In the genomic region with DNA sequence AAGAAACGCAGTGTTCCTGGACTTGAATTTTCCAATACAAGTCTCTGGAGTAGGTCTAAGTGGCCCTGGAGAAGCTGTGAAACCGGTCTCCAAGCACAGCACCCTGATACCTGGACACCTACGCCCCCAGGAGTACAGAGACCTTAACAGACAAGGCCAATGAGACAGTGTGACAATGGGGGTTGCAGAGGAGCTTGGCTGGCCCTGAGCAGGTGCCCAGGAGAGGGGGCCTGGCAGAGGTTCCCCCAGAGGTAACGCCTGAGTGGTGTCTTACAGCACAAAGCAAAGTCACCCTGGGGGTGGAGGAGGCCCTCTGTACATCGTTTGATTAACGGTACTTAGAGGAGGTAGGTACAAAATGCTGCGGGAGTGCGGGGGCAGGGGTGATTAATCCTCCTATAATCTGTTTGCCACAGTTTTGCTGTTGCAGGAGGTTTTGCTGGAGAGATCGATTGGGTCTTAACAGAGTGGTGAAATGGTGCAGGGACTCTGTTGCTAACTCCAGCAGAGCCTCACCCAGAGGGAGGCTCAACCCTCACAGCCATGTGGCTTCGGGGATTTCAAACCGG, we compare ENCODE assay signal across 15 cellular contexts. TPM values are rescaled to one million over a fixed set of nuclear protein-coding genes. Genes with fewer than 3 reads are reported as not detected.
DNase-seq lines count a peak whose midpoint lies in the region; ATAC-seq and TF ChIP-seq lines count a peak whose summit lies in the region.
"Had no signal": no experiment of that assay in that cellular context is flagged by ENCODE, and none has a peak within 500 bp of the region (broad histone marks: within the 10 kb centered on the region; RNA-seq: fewer than 3 reads in every experiment).

No MANE protein-coding gene starts in this region.

- no peak overlapping the region for H2AFZ ChIP-seq in IMR-90 (replicated peaks; ENCODE audit: low read length, poor library complexity)
- H2AFZ ChIP-seq: GM23248 had no signal

- POLR2A ChIA-PET in IMR-90 (lab: Charles Lee; ENCODE audit: unreplicated experiment): no interaction called here
- POLR2A ChIA-PET in activated CD4-positive, alpha-beta T cell treated with anti-CD3 and anti-CD28 coated beads, Interleukin-2, amount 10 ng/mL, durations not matched to agents 7 days and 5 days (lab: Charles Lee): no interaction called here

- no CpG with 5 or more reads among the region's 11 CpGs for WGBS in IMR-90 (ENCODE audit: extremely low coverage in 2 of 2, insufficient read length in 1 of 2), 2 experiments

- H3K14ac ChIP-seq in IMR-90 (replicated peaks; ENCODE audit: low read depth, low read length): no peak overlapping the region; the same call in 1 of the 2 replicates

- H3K4me2 ChIP-seq in IMR-90 (ENCODE audit: low read depth, low read length): no peak overlapping the region

- H3K56ac ChIP-seq in IMR-90 (ENCODE audit: extremely low read depth, insufficient read depth, low read length): no peak overlapping the region

- no peak for TF ChIP-seq CTCF in IMR-90 (conservative IDR thresholded peaks at IDR 0.05; ENCODE audit: low read depth, low read length)
- no peak for TF ChIP-seq CTCF in nephron (IDR thresholded peaks at IDR 0.05; ENCODE audit: unreplicated experiment in 3 of 3)
- TF ChIP-seq CTCF in type B pancreatic cell (conservative IDR thresholded peaks at IDR 0.05): no peak
- no peak for TF ChIP-seq CTCF in gastrocnemius medialis (IDR thresholded peaks at IDR 0.05 in 4 of 5, conservative IDR thresholded peaks at IDR 0.05 in 1 of 5)

- peaks cover 0 to 5% of the 10 kb centered on the region in 2 experiments; a peak in 1 of 4 replicates for H3K79me1 ChIP-seq in IMR-90 (ENCODE audit: low read depth in 1 of 2, low read length in 2 of 2)

- TF ChIP-seq POLR2A in IMR-90 (IDR thresholded peaks at IDR 0.05; ENCODE audit: low read depth, low read length): no peak
- no peak for TF ChIP-seq POLR2A in gastrocnemius medialis (IDR thresholded peaks at IDR 0.05)

- no peaks in the 10 kb centered on the region for H3K9me3 Mint-ChIP-seq in nephron
- H3K9me3 Mint-ChIP-seq in type B pancreatic cell: no peaks in the 10 kb centered on the region
- no peaks in the 10 kb centered on the region for H3K9me3 Mint-ChIP-seq in activated CD4-positive, alpha-beta T cell treated with anti-CD3 and anti-CD28 coated beads, Interleukin-2, amount 10 ng/mL, durations not matched to agents 7 days and 5 days

- H3K27me3 ChIP-seq in IMR-90 (ENCODE audit: control insufficient read depth, insufficient read depth, low read length) (no peaks in the 10 kb centered on the region), gastrocnemius medialis (peaks cover 0 to 7% (median 0%) of the 10 kb centered on the region in 3 donors)

- no peaks in the 10 kb centered on the region for H4K20me1 ChIP-seq in IMR-90 (ENCODE audit: insufficient read depth, low read length)

- H3K4ac ChIP-seq in IMR-90 (ENCODE audit: low read depth, low read length): peak overlapping the region; percentile 18; the same call in 1 of the 2 replicates

- no peak overlapping the region for H4K5ac ChIP-seq in IMR-90 (ENCODE audit: low read depth, low read length)

- peaks cover 69% of the 10 kb centered on the region for H3K4me1 Mint-ChIP-seq in nephron
- H3K4me1 Mint-ChIP-seq in type B pancreatic cell (ENCODE audit: unreplicated experiment): peaks cover 49% of the 10 kb centered on the region
- H3K4me1 Mint-ChIP-seq in activated CD4-positive, alpha-beta T cell treated with anti-CD3 and anti-CD28 coated beads, Interleukin-2, amount 10 ng/mL, durations not matched to agents 7 days and 5 days: no peaks in the 10 kb centered on the region

- H4K91ac ChIP-seq in IMR-90 (ENCODE audit: insufficient read depth, low read depth, low read length): no peak overlapping the region

- H2BK20ac ChIP-seq in IMR-90 (ENCODE audit: low read depth, low read length): 0 out of 2 replicates have a peak overlapping the region, but pooled peaks have one; percentile 29

- H3K4me3 Mint-ChIP-seq in nephron (no peak overlapping the region), type B pancreatic cell (peak overlapping the region; percentile 44)
- H3K4me3 Mint-ChIP-seq in activated CD4-positive, alpha-beta T cell treated with anti-CD3 and anti-CD28 coated beads, Interleukin-2, amount 10 ng/mL, durations not matched to agents 7 days and 5 days: no peak overlapping the region

- peak overlapping the region; percentile 24; the same call in 1 of the 2 replicates for H2AK5ac ChIP-seq in IMR-90 (ENCODE audit: low read depth, low read length)

- H3K4me3 ChIP-seq in IMR-90 (ENCODE audit: insufficient read depth, low read depth, low read length): no peak overlapping the region
- H3K4me3 ChIP-seq in gastrocnemius medialis: no peak overlapping the region
- H3K4me3 ChIP-seq: GM12878, GM23248 had no signal

- no peak for ATAC-seq in IMR-90 (ENCODE audit: low read depth)
- no peak for ATAC-seq in gastrocnemius medialis
- no peak for ATAC-seq in GM19351 (IDR thresholded peaks at IDR 0.05; ENCODE audit: unreplicated experiment)
- ATAC-seq: GM12878, PC-3 had no signal

- no peak for DNase-seq in IMR-90
- DNase-seq in caudate nucleus (lab: John Stamatoyannopoulos, UW): peak in 21 of 61 donors; percentile 4 to 68 (median 20)
- DNase-seq in type B pancreatic cell (ENCODE audit: extremely low spot score, unreplicated experiment): peak; percentile 49
- no peak for DNase-seq in gastrocnemius medialis
- no peak for DNase-seq in activated CD4-positive, alpha-beta T cell treated with anti-CD3 and anti-CD28 coated beads, Interleukin-2, amount 10 ng/mL, durations not matched to agents 7 days and 5 days
- DNase-seq: GM23248; NCI-H1436; NCI-H2029 treated with DMSO at 0.1 percent for 48 hours; NCI-H524 treated with DMSO at 0.1 percent for 48 hours; NK-92 treated with Interleukin-12 subunit alpha and Interleukin-12 subunit beta, amount 100 ng/mL, for 24 hours; PC-3 had no signal

- BruUV-seq in IMR-90 (replicated peaks; lab: Mats Ljungman, UMichigan): no TSS peak

- no peak overlapping the region for H2BK5ac ChIP-seq in IMR-90 (ENCODE audit: low read depth, low read length, poor library complexity, severe bottlenecking)

- H3K18ac ChIP-seq in IMR-90 (ENCODE audit: low read depth, low read length): no peak overlapping the region

- no peak overlapping the region for H2AK9ac ChIP-seq in IMR-90 (replicated peaks; ENCODE audit: low read depth, low read length, poor library complexity)

- H3K9me3 ChIP-seq in IMR-90 (ENCODE audit: control insufficient read depth, insufficient read depth, low read length) (no peaks in the 10 kb centered on the region), gastrocnemius medialis (no peaks in the 10 kb centered on the region)

- H3K36me3 ChIP-seq in IMR-90 (ENCODE audit: control insufficient read depth, insufficient read depth, low read length) (no peaks in the 10 kb centered on the region), gastrocnemius medialis (no peaks in the 10 kb centered on the region)

- no peaks in the 10 kb centered on the region for H3K36me3 Mint-ChIP-seq in nephron (ENCODE audit: low read depth)
- no peaks in the 10 kb centered on the region for H3K36me3 Mint-ChIP-seq in type B pancreatic cell
- no peaks in the 10 kb centered on the region for H3K36me3 Mint-ChIP-seq in activated CD4-positive, alpha-beta T cell treated with anti-CD3 and anti-CD28 coated beads, Interleukin-2, amount 10 ng/mL, durations not matched to agents 7 days and 5 days (ENCODE audit: low read depth)

- H3K27me3 Mint-ChIP-seq in nephron (ENCODE audit: low read depth): peaks cover 21% of the 10 kb centered on the region
- peaks cover 55% of the 10 kb centered on the region for H3K27me3 Mint-ChIP-seq in type B pancreatic cell
- H3K27me3 Mint-ChIP-seq in activated CD4-positive, alpha-beta T cell treated with anti-CD3 and anti-CD28 coated beads, Interleukin-2, amount 10 ng/mL, durations not matched to agents 7 days and 5 days: peaks cover 12% of the 10 kb centered on the region

- H4K8ac ChIP-seq in IMR-90 (ENCODE audit: low read depth in 2 of 2, low read length in 2 of 2): no peak overlapping the region

- H3K23ac ChIP-seq in IMR-90 (ENCODE audit: low read depth, low read length): no peak overlapping the region

- H3K4me1 ChIP-seq in IMR-90 (ENCODE audit: control insufficient read depth, insufficient read depth, low read length): peaks cover 40% of the 10 kb centered on the region
- H3K4me1 ChIP-seq in gastrocnemius medialis: no peaks in the 10 kb centered on the region

- TF ChIP-seq RAD21 in IMR-90 (IDR thresholded peaks at IDR 0.05; ENCODE audit: low read length): no peak

- CTCF ChIA-PET in IMR-90 (lab: Yijun Ruan, JAX): no interaction called here
- CTCF ChIA-PET in activated CD4-positive, alpha-beta T cell treated with anti-CD3 and anti-CD28 coated beads, Interleukin-2, amount 10 ng/mL, durations not matched to agents 7 days and 5 days (lab: Charles Lee): interaction anchor here (0.6 kb wide), 1 partner anchor 10 kb away, joined by 6 read pairs; no protein-coding TSS in a partner anchor

- peak overlapping the region; percentile 63; the same call in 1 of the 3 replicates for H2BK15ac ChIP-seq in IMR-90 (ENCODE audit: low read depth, low read length)

- H3K9ac ChIP-seq in IMR-90 (ENCODE audit: low read depth, low read length): no peak overlapping the region
- H3K9ac ChIP-seq: GM23248 had no signal

- H3K27ac Mint-ChIP-seq in nephron (peak overlapping the region; percentile 25 to 84 (median 68)), type B pancreatic cell (peak overlapping the region; percentile 2)
- no peak overlapping the region for H3K27ac Mint-ChIP-seq in activated CD4-positive, alpha-beta T cell treated with anti-CD3 and anti-CD28 coated beads, Interleukin-2, amount 10 ng/mL, durations not matched to agents 7 days and 5 days

- in situ Hi-C loops in IMR-90 (cut with MboI; ENCODE audit: low sequenced_read_pairs) (no loop called here), gastrocnemius medialis (cut with MboI; ENCODE audit: low sequenced_read_pairs in 4 of 4) (no loop called here)

- H3K27ac ChIP-seq in IMR-90 (ENCODE audit: insufficient read depth, low read length): no peak overlapping the region
- H3K27ac ChIP-seq in caudate nucleus (ENCODE audit: low read depth, low read length): peak overlapping the region; percentile 39
- H3K27ac ChIP-seq in gastrocnemius medialis: no peak overlapping the region
- H3K27ac ChIP-seq: GM23248 had no signal

- dilution Hi-C loops in IMR-90 (cut with HindIII; ENCODE audit: low sequenced_read_pairs, unreplicated experiment): no loop called here

- H3K9me1 ChIP-seq in IMR-90 (ENCODE audit: insufficient read depth, low read length): peaks cover 31% of the 10 kb centered on the region; the same call in 1 of the 2 replicates

- intact Hi-C loops in IMR-90 (cut with micrococcal nuclease) (no loop called here), gastrocnemius medialis (cut with DNase I; ENCODE audit: low total_unique reads) (no loop called here)

- H2BK120ac ChIP-seq in IMR-90 (ENCODE audit: low read depth, low read length): 0 out of 2 replicates have a peak overlapping the region, but pooled peaks have one; percentile 75

RNA-seq across cellular contexts. Expression of a gene that starts 37.3 kb away (rescaled TPM):
- total RNA-seq in IMR-90 (2012; rRNA removed): 2.2 and 2.5 TPM in 2 replicates
- polyA plus RNA-seq in IMR-90 (2012; rRNA removed): 18.0 and 18.3 TPM in 2 replicates
- 11.4 and 19.3 TPM in 2 replicates for polyA plus RNA-seq in IMR-90 (2012; cell fraction: cytosol; rRNA removed)
- 7.7 and 18.8 TPM in 2 replicates for polyA plus RNA-seq in IMR-90 (2012; cell fraction: nucleus; rRNA removed; ENCODE audit: low replicate concordance)
- total RNA-seq in type B pancreatic cell (ENCODE audit: low replicate concordance): 0.26 and 0.53 TPM in 2 replicates
- under 1 TPM in 2 of 4 donors, not detected in 2; 0.07 to 0.22 TPM for total RNA-seq in gastrocnemius medialis
- total RNA-seq in activated CD4-positive, alpha-beta T cell treated with anti-CD3 and anti-CD28 coated beads, Interleukin-2, amount 10 ng/mL, durations not matched to agents 7 days and 5 days: not detected
- total RNA-seq: A673, GM12878 had no signal
